ENCODE assay signal across 30 cellular contexts in genomic region chr11:46012185-46012584, GRCh38.
DNase-seq lines count a peak whose midpoint lies in the region; ATAC-seq and TF ChIP-seq lines count a peak whose summit lies in the region.
"Had no signal": no experiment of that assay in that cellular context is flagged by ENCODE, and none has a peak within 500 bp of the region (broad histone marks: within the 10 kb centered on the region; RNA-seq: fewer than 3 reads in every experiment).

No MANE protein-coding gene starts in this region.

- H3K27ac Mint-ChIP-seq in stimulated activated naive CD8-positive, alpha-beta T cell treated with anti-CD3 and anti-CD28 coated beads, Interleukin-15, Interleukin-2, amounts not matched to agents 100 ng/mL and 50 ng/mL, for 24 hours = peak overlapping the region; percentile 69
- peak overlapping the region in 1 of 2 donors; percentile 5 for H3K27ac Mint-ChIP-seq in stimulated activated naive CD8-positive, alpha-beta T cell treated with anti-CD3 and anti-CD28 coated beads, Interleukin-15, amount 100 ng/mL, for 72 hours
- H3K27ac Mint-ChIP-seq in activated T-helper 17 cell treated with anti-CD3 and anti-CD28 coated beads, Interleukin-2, amount 50 U/mL, for 72 hours = peak overlapping the region; percentile 11
- H3K27ac Mint-ChIP-seq in naive thymus-derived CD8-positive, alpha-beta T cell = peak overlapping the region in 6 of 10 donors; percentile 2 to 83 (median 10)
- no peak overlapping the region for H3K27ac Mint-ChIP-seq in endothelial cell (ENCODE audit: unreplicated experiment)
- H3K27ac Mint-ChIP-seq: activated CD8-positive, alpha-beta T cell treated with anti-CD3 and anti-CD28 coated beads, Interleukin-2, amount 10 ng/mL, durations not matched to agents 7 days and 5 days; activated naive CD8-positive, alpha-beta T cell treated with anti-CD3 and anti-CD28 coated beads for 36 hours; stimulated activated memory B cell treated with anti-CD40 and anti-IgM and Interleukin-4, amounts not matched to agents 10 μg/mL and 1 μg/mL and 100 μg/mL, for 72 hours had no signal

- ATAC-seq in stimulated activated naive CD8-positive, alpha-beta T cell treated with anti-CD3 and anti-CD28 coated beads, Interleukin-15, amount 100 ng/mL, for 72 hours = no peak
- ATAC-seq in activated T-helper 17 cell treated with anti-CD3 and anti-CD28 coated beads, Interleukin-2, amount 50 U/mL, for 72 hours (replicated peaks) = no peak
- no peak for ATAC-seq in naive thymus-derived CD8-positive, alpha-beta T cell
- ATAC-seq in GM18520 (IDR thresholded peaks at IDR 0.05; ENCODE audit: unreplicated experiment) (no peak), heart right ventricle (no peak)
- ATAC-seq: activated CD8-positive, alpha-beta T cell treated with anti-CD3 and anti-CD28 coated beads, Interleukin-2, amount 10 ng/mL, durations not matched to agents 7 days and 5 days; Panc1; stimulated activated memory B cell treated with anti-CD40 and anti-IgM and Interleukin-4, amounts not matched to agents 10 μg/mL and 1 μg/mL and 100 μg/mL, for 72 hours had no signal

- POLR2A ChIA-PET in naive thymus-derived CD8-positive, alpha-beta T cell (lab: Charles Lee) = no interaction called here

- no peaks in the 10 kb centered on the region for H3K9me3 Mint-ChIP-seq in stimulated activated naive CD8-positive, alpha-beta T cell treated with anti-CD3 and anti-CD28 coated beads, Interleukin-15, Interleukin-2, amounts not matched to agents 100 ng/mL and 50 ng/mL, for 24 hours
- H3K9me3 Mint-ChIP-seq in stimulated activated naive CD8-positive, alpha-beta T cell treated with anti-CD3 and anti-CD28 coated beads, Interleukin-15, amount 100 ng/mL, for 72 hours = no peaks in the 10 kb centered on the region
- no peaks in the 10 kb centered on the region for H3K9me3 Mint-ChIP-seq in activated T-helper 17 cell treated with anti-CD3 and anti-CD28 coated beads, Interleukin-2, amount 50 U/mL, for 72 hours
- peaks cover 0 to 3% (median 0%) of the 10 kb centered on the region in 9 donors for H3K9me3 Mint-ChIP-seq in naive thymus-derived CD8-positive, alpha-beta T cell
- no peaks in the 10 kb centered on the region for H3K9me3 Mint-ChIP-seq in endothelial cell (ENCODE audit: unreplicated experiment)
- H3K9me3 Mint-ChIP-seq: stimulated activated memory B cell treated with anti-CD40 and anti-IgM and Interleukin-4, amounts not matched to agents 10 μg/mL and 1 μg/mL and 100 μg/mL, for 72 hours had no signal

- H3K4me1 ChIP-seq in adrenal gland (replicated peaks in 1 of 2) (peaks cover 0 to 20% of the 10 kb centered on the region in 2 donors), heart right ventricle (peaks cover 0 to 17% (median 6%) of the 10 kb centered on the region in 9 donors)
- H3K4me1 ChIP-seq: prostate gland, suprapubic skin had no signal

- 80 to 94% (median 89%) methylated on average over 2 of the region's 2 CpGs for WGBS in adrenal gland, 4 donors
- WGBS in heart right ventricle, 2 donors = 89 to 95% methylated on average over 2 of the region's 2 CpGs

- no peak for TF ChIP-seq CTCF in adrenal gland (IDR thresholded peaks at IDR 0.05)
- TF ChIP-seq CTCF in heart right ventricle (IDR thresholded peaks at IDR 0.05) = no peak
- TF ChIP-seq CTCF in endothelial cell (IDR thresholded peaks at IDR 0.05; ENCODE audit: unreplicated experiment) = no peak

- no peak overlapping the region for H3K27ac ChIP-seq in adrenal gland
- no peak overlapping the region for H3K27ac ChIP-seq in heart right ventricle
- H3K27ac ChIP-seq: ascending aorta, cardiac muscle cell, coronary artery, epithelial cell of prostate, prostate gland, suprapubic skin, upper lobe of left lung had no signal

- H3K27me3 Mint-ChIP-seq in stimulated activated naive CD8-positive, alpha-beta T cell treated with anti-CD3 and anti-CD28 coated beads, Interleukin-15, Interleukin-2, amounts not matched to agents 100 ng/mL and 50 ng/mL, for 24 hours = no peaks in the 10 kb centered on the region
- no peaks in the 10 kb centered on the region for H3K27me3 Mint-ChIP-seq in stimulated activated naive CD8-positive, alpha-beta T cell treated with anti-CD3 and anti-CD28 coated beads, Interleukin-15, amount 100 ng/mL, for 72 hours
- H3K27me3 Mint-ChIP-seq in activated T-helper 17 cell treated with anti-CD3 and anti-CD28 coated beads, Interleukin-2, amount 50 U/mL, for 72 hours = no peaks in the 10 kb centered on the region
- no peaks in the 10 kb centered on the region for H3K27me3 Mint-ChIP-seq in naive thymus-derived CD8-positive, alpha-beta T cell
- peaks cover 2% of the 10 kb centered on the region for H3K27me3 Mint-ChIP-seq in endothelial cell (ENCODE audit: unreplicated experiment)
- H3K27me3 Mint-ChIP-seq: activated naive CD8-positive, alpha-beta T cell treated with anti-CD3 and anti-CD28 coated beads for 36 hours; stimulated activated memory B cell treated with anti-CD40 and anti-IgM and Interleukin-4, amounts not matched to agents 10 μg/mL and 1 μg/mL and 100 μg/mL, for 72 hours had no signal

- H3K4me3 ChIP-seq in adrenal gland (no peak overlapping the region), heart right ventricle (no peak overlapping the region)
- H3K4me3 ChIP-seq: ascending aorta, cardiac muscle cell, coronary artery, prostate gland, suprapubic skin, upper lobe of left lung had no signal

- H3K36me3 ChIP-seq in adrenal gland (replicated peaks in 1 of 2) (no peaks in the 10 kb centered on the region), heart right ventricle (peaks cover 0 to 5% (median 0%) of the 10 kb centered on the region in 9 donors)
- H3K36me3 ChIP-seq: ascending aorta, cardiac muscle cell, prostate gland, suprapubic skin, upper lobe of left lung had no signal

- H3K27me3 ChIP-seq in adrenal gland = no peaks in the 10 kb centered on the region
- no peaks in the 10 kb centered on the region for H3K27me3 ChIP-seq in heart right ventricle
- H3K27me3 ChIP-seq: ascending aorta, cardiac muscle cell, suprapubic skin, upper lobe of left lung had no signal

- no peaks in the 10 kb centered on the region for H3K9me3 ChIP-seq in adrenal gland (replicated peaks in 1 of 3)
- H3K9me3 ChIP-seq in heart right ventricle = peaks cover 0 to 5% (median 0%) of the 10 kb centered on the region in 11 donors
- H3K9me3 ChIP-seq: ascending aorta, prostate gland, suprapubic skin, upper lobe of left lung had no signal

- no peak for DNase-seq in stimulated activated naive CD8-positive, alpha-beta T cell treated with anti-CD3 and anti-CD28 coated beads, Interleukin-15, amount 100 ng/mL, for 72 hours
- no peak for DNase-seq in naive thymus-derived CD8-positive, alpha-beta T cell
- DNase-seq in adrenal gland = no peak
- DNase-seq in heart right ventricle = no peak
- no peak for DNase-seq in endothelial cell (ENCODE audit: low spot score)
- DNase-seq: activated CD8-positive, alpha-beta T cell treated with anti-CD3 and anti-CD28 coated beads, Interleukin-2, amount 10 ng/mL, durations not matched to agents 7 days and 5 days; activated naive CD8-positive, alpha-beta T cell treated with anti-CD3 and anti-CD28 coated beads for 36 hours; DMS 273 treated with DMSO at 0.1 percent for 48 hours; effector CD8-positive, alpha-beta T cell; EL; mesendoderm; NCI-H1436 treated with DMSO at 0.1 percent for 48 hours; NCI-H2081 treated with DMSO at 0.1 percent for 48 hours; NCI-H2227 treated with DMSO at 0.1 percent for 48 hours; NCI-H69; occipital lobe; Right ventricle myocardium superior; stimulated activated CD4-positive, alpha-beta T cell treated with anti-CD3 and anti-CD28 coated beads, Interleukin-15, amount 100 ng/mL, for 24 hours; upper lobe of left lung had no signal

- intact Hi-C loops in adrenal gland (cut with DNase I) = no loop called here
- intact Hi-C loops in heart right ventricle (cut with DNase I) = loop anchor here in 1 of 10 donors (10.0 kb wide), 1 partner anchor 47 kb away; no protein-coding TSS in a partner anchor

- no peaks in the 10 kb centered on the region for H3K4me1 Mint-ChIP-seq in stimulated activated naive CD8-positive, alpha-beta T cell treated with anti-CD3 and anti-CD28 coated beads, Interleukin-15, Interleukin-2, amounts not matched to agents 100 ng/mL and 50 ng/mL, for 24 hours (ENCODE audit: low read depth)
- no peaks in the 10 kb centered on the region for H3K4me1 Mint-ChIP-seq in stimulated activated naive CD8-positive, alpha-beta T cell treated with anti-CD3 and anti-CD28 coated beads, Interleukin-15, amount 100 ng/mL, for 72 hours
- H3K4me1 Mint-ChIP-seq in activated T-helper 17 cell treated with anti-CD3 and anti-CD28 coated beads, Interleukin-2, amount 50 U/mL, for 72 hours = peaks cover 10% of the 10 kb centered on the region
- peaks cover 2 to 12% (median 8%) of the 10 kb centered on the region in 4 donors for H3K4me1 Mint-ChIP-seq in naive thymus-derived CD8-positive, alpha-beta T cell
- peaks cover 5% of the 10 kb centered on the region for H3K4me1 Mint-ChIP-seq in endothelial cell (ENCODE audit: unreplicated experiment)
- H3K4me1 Mint-ChIP-seq: stimulated activated memory B cell treated with anti-CD40 and anti-IgM and Interleukin-4, amounts not matched to agents 10 μg/mL and 1 μg/mL and 100 μg/mL, for 72 hours had no signal

- TF ChIP-seq POLR2A in adrenal gland (IDR thresholded peaks at IDR 0.05) = no peak

- H3K4me3 Mint-ChIP-seq in stimulated activated naive CD8-positive, alpha-beta T cell treated with anti-CD3 and anti-CD28 coated beads, Interleukin-15, Interleukin-2, amounts not matched to agents 100 ng/mL and 50 ng/mL, for 24 hours = no peak overlapping the region
- H3K4me3 Mint-ChIP-seq in stimulated activated naive CD8-positive, alpha-beta T cell treated with anti-CD3 and anti-CD28 coated beads, Interleukin-15, amount 100 ng/mL, for 72 hours = no peak overlapping the region
- H3K4me3 Mint-ChIP-seq in activated T-helper 17 cell treated with anti-CD3 and anti-CD28 coated beads, Interleukin-2, amount 50 U/mL, for 72 hours = no peak overlapping the region
- H3K4me3 Mint-ChIP-seq in naive thymus-derived CD8-positive, alpha-beta T cell = no peak overlapping the region
- no peak overlapping the region for H3K4me3 Mint-ChIP-seq in endothelial cell (ENCODE audit: unreplicated experiment)
- H3K4me3 Mint-ChIP-seq: activated CD8-positive, alpha-beta T cell treated with anti-CD3 and anti-CD28 coated beads, Interleukin-2, amount 10 ng/mL, durations not matched to agents 7 days and 5 days; activated naive CD8-positive, alpha-beta T cell treated with anti-CD3 and anti-CD28 coated beads for 36 hours; stimulated activated memory B cell treated with anti-CD40 and anti-IgM and Interleukin-4, amounts not matched to agents 10 μg/mL and 1 μg/mL and 100 μg/mL, for 72 hours had no signal

- peaks cover 5% of the 10 kb centered on the region for H3K36me3 Mint-ChIP-seq in stimulated activated naive CD8-positive, alpha-beta T cell treated with anti-CD3 and anti-CD28 coated beads, Interleukin-15, Interleukin-2, amounts not matched to agents 100 ng/mL and 50 ng/mL, for 24 hours (ENCODE audit: low read depth)
- H3K36me3 Mint-ChIP-seq in activated T-helper 17 cell treated with anti-CD3 and anti-CD28 coated beads, Interleukin-2, amount 50 U/mL, for 72 hours (ENCODE audit: low read depth) = no peaks in the 10 kb centered on the region
- H3K36me3 Mint-ChIP-seq in naive thymus-derived CD8-positive, alpha-beta T cell = peaks cover 0 to 5% (median 4%) of the 10 kb centered on the region in 3 donors
- H3K36me3 Mint-ChIP-seq in endothelial cell (ENCODE audit: low read depth, unreplicated experiment) = no peaks in the 10 kb centered on the region
